1 cellular context compared by ENCODE assay signal in the genomic region with DNA sequence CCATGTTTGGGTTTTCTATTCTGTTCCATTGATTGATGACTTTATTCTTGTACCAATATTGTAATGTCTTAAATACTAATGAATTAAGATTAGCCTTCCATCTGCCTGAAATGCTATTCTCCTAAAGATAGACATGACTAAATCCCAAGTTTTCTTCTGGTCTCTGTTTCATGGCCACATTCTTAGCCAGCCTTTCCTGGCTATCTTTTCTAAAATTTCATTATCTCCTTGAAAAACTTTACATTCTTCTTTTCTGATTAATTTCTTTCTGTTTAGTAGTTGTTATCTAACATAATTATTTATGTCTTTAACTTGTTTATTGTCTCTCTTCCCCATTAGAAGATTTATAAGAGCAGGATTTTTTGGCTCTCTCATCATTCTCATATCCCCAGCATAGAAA.
TF ChIP-seq lines count a peak whose summit lies in the region.

No MANE protein-coding gene starts in this region.

TF ChIP-seq in IMR-90, 13 proteins besides CTCF, POLR2A, EP300 and RAD21 (continued from another document):
- TF ChIP-seq CEBPB (IDR thresholded peaks at IDR 0.05; ENCODE audit: low read depth, low read length) (no peak), MAZ (IDR thresholded peaks at IDR 0.05; ENCODE audit: borderline replicate concordance, low read depth, low read length) (no peak), FOS (IDR thresholded peaks at IDR 0.05; ENCODE audit: low read depth, low read length) (no peak), SMC3 (IDR thresholded peaks at IDR 0.05; ENCODE audit: low read depth, low read length) (no peak), MXI1 (IDR thresholded peaks at IDR 0.05; ENCODE audit: borderline replicate concordance, low read depth, low read length) (no peak), MAFK (IDR thresholded peaks at IDR 0.05; ENCODE audit: low read depth, low read length) (no peak), RCOR1 (IDR thresholded peaks at IDR 0.05; ENCODE audit: insufficient replicate concordance, low read length) (no peak)
- TF ChIP-seq, protein P1, sequence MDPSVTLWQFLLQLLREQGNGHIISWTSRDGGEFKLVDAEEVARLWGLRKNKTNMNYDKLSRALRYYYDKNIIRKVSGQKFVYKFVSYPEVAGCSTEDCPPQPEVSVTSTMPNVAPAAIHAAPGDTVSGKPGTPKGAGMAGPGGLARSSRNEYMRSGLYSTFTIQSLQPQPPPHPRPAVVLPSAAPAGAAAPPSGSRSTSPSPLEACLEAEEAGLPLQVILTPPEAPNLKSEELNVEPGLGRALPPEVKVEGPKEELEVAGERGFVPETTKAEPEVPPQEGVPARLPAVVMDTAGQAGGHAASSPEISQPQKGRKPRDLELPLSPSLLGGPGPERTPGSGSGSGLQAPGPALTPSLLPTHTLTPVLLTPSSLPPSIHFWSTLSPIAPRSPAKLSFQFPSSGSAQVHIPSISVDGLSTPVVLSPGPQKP (IDR thresholded peaks at IDR 0.05; ENCODE audit: borderline replicate concordance, low read depth, low read length) = no peak
